ENCODE assay signal across 10 cellular contexts in genomic region chr11:111303476-111303875, GRCh38. TPM values are rescaled to one million over a fixed set of nuclear protein-coding genes. Genes with fewer than 3 reads are reported as not detected.
A peak's percentile ranks its signal among the peaks of the same experiment; 100 is the strongest.
DNase-seq lines count a peak whose midpoint lies in the region; ATAC-seq, FAIRE-seq and TF ChIP-seq lines count a peak whose summit lies in the region.
"Had no signal": no experiment of that assay in that cellular context is flagged by ENCODE, and none has a peak within 500 bp of the region (broad histone marks: within the 10 kb centered on the region; RNA-seq: fewer than 3 reads in every experiment).

No MANE protein-coding gene starts in this region.

- no peak for FAIRE-seq in A549 (lab: Jason Lieb, UNC)
- FAIRE-seq: GM19239 had no signal

- no peak for TF ChIP-seq CTCF in A549 (IDR thresholded peaks at IDR 0.05)
- TF ChIP-seq CTCF in OCI-LY3 (IDR thresholded peaks at IDR 0.05; ENCODE audit: low read depth, low read length): no peak
- no peak for TF ChIP-seq CTCF in psoas muscle (IDR thresholded peaks at IDR 0.05)
- no peak for TF ChIP-seq CTCF in GM10248 (IDR thresholded peaks at IDR 0.05; ENCODE audit: control extremely low read depth, extremely low read depth, low read depth, missing control alignments)

- no peak for TF ChIP-seq POLR2A in A549 (IDR thresholded peaks at IDR 0.05; ENCODE audit: low read length)

- no peaks in the 10 kb centered on the region for H3K36me3 ChIP-seq in OCI-LY3 (replicated peaks; ENCODE audit: low read depth, low read length)
- H3K36me3 ChIP-seq in SJCRH30: no peaks in the 10 kb centered on the region
- H3K36me3 ChIP-seq in psoas muscle (ENCODE audit: insufficient read depth in 1 of 2, low read depth in 1 of 2): no peaks in the 10 kb centered on the region

- no peak for TF ChIP-seq EP300 in A549 (IDR thresholded peaks at IDR 0.05)

- DNase-seq in A549 (ENCODE audit: low read depth in 1 of 2, low spot score in 1 of 2): peak; percentile 11 to 62
- peak; percentile 51 for DNase-seq in NCI-H1105 (lab: John Stamatoyannopoulos, UW)
- DNase-seq in left lobe of liver (ENCODE audit: low spot score): peak; percentile 58
- no peak for DNase-seq in iPS-NIHi11 (ENCODE audit: low spot score)
- DNase-seq in SJCRH30: no peak
- no peak for DNase-seq in psoas muscle
- no peak for DNase-seq in GM10248 (ENCODE audit: extremely low spot score)

- no peaks in the 10 kb centered on the region for H3K79me2 ChIP-seq in OCI-LY3 (ENCODE audit: low read length)

- H3K9ac ChIP-seq in OCI-LY3 (ENCODE audit: low read length): 0 out of 2 replicates have a peak overlapping the region, but pooled peaks have one; percentile 9

- no peak for TF ChIP-seq RAD21 in A549 (conservative IDR thresholded peaks at IDR 0.05 in 1 of 2, IDR thresholded peaks at IDR 0.05 in 1 of 2)

- H3K27ac ChIP-seq in A549 (peak overlapping the region; percentile 30 to 47; a peak in 4 of 6 replicates), OCI-LY3 (ENCODE audit: low read length) (no peak overlapping the region), SJCRH30 (no peak overlapping the region), psoas muscle (no peak overlapping the region)

- 0 out of 2 replicates have a peak overlapping the region, but pooled peaks have one; percentile 47 for H2AFZ ChIP-seq in OCI-LY3 (ENCODE audit: low read depth, low read length)

- H3K9me3 ChIP-seq in A549 (no peaks in the 10 kb centered on the region), OCI-LY3 (ENCODE audit: insufficient read depth, low read length) (no peaks in the 10 kb centered on the region), SJCRH30 (replicated peaks) (no peaks in the 10 kb centered on the region), psoas muscle (no peaks in the 10 kb centered on the region)

- H3K4me1 ChIP-seq in A549 (peaks cover 30% of the 10 kb centered on the region), OCI-LY3 (ENCODE audit: low read length) (peaks cover 37% of the 10 kb centered on the region), SJCRH30 (0 out of 2 replicates have a peak, but pooled peaks cover 3% of the 10 kb centered on the region), psoas muscle (peaks cover 1% of the 10 kb centered on the region)

- H3K4me3 ChIP-seq in A549 (no peak overlapping the region), OCI-LY3 (ENCODE audit: low read length) (0 out of 2 replicates have a peak overlapping the region, but pooled peaks have one; percentile 18), SJCRH30 (no peak overlapping the region), psoas muscle (no peak overlapping the region)

- intact Hi-C loops in psoas muscle (cut with DNase I): no loop called here

- POLR2A ChIA-PET in A549 (lab: Yijun Ruan, JAX): no interaction called here
- POLR2A ChIA-PET in GM10248 (lab: Yijun Ruan, JAX): no interaction called here

- ATAC-seq in A549 (peak in 1 of 2 experiments; percentile 39; a peak in 3 of 6 replicates), left lobe of liver (peak; percentile 46), psoas muscle (no peak)

- H3K4me2 ChIP-seq in A549 (peak overlapping the region; percentile 57), OCI-LY3 (ENCODE audit: low read length) (peak overlapping the region; percentile 42)

- WGBS in A549 (ENCODE audit: missing lambda C conversion rate): 3% methylated on average over 4 of the region's 4 CpGs
- 34 to 44% (median 43%) methylated on average over 4 of the region's 4 CpGs for WGBS in psoas muscle, 3 donors

- CTCF ChIA-PET in A549 (lab: Yijun Ruan, JAX) (interaction anchor here (1.3 kb wide), 1 partner anchor 120 kb away, joined by 3 read pairs; no protein-coding TSS in a partner anchor), GM10248 (lab: Yijun Ruan, JAX) (interaction anchor here (1.2 to 3.1 kb wide), 3 partner anchors 120 to 143 kb away, joined by 5 to 12 read pairs (median 6); no protein-coding TSS in a partner anchor)

- 0 out of 2 replicates have a peak, but pooled peaks cover 5% of the 10 kb centered on the region for H3K27me3 ChIP-seq in OCI-LY3 (ENCODE audit: low read depth, low read length)
- H3K27me3 ChIP-seq in SJCRH30: no peaks in the 10 kb centered on the region
- H3K27me3 ChIP-seq in psoas muscle (ENCODE audit: insufficient read depth in 3 of 3, low read length in 2 of 3): no peaks in the 10 kb centered on the region

- H4K20me1 ChIP-seq in OCI-LY3 (ENCODE audit: insufficient read depth, low read length): no peaks in the 10 kb centered on the region

TF ChIP-seq in A549, 52 proteins besides CTCF, POLR2A, EP300 and RAD21:
- TF ChIP-seq TFCP2L1 (CRISPR knock-in tag; IDR thresholded peaks at IDR 0.05) (no peak), ZFP36 (IDR thresholded peaks at IDR 0.05; ENCODE audit: borderline replicate concordance, partially characterized antibody) (no peak), RCOR1 (IDR thresholded peaks at IDR 0.05; ENCODE audit: low read depth, low read length) (no peak), MAFK (IDR thresholded peaks at IDR 0.05; ENCODE audit: partially characterized antibody) (no peak), EHMT2 (IDR thresholded peaks at IDR 0.05; ENCODE audit: low read depth) (no peak), ESRRA (IDR thresholded peaks at IDR 0.05; ENCODE audit: borderline replicate concordance, low read length) (no peak), FOXS1 (CRISPR knock-in tag; IDR thresholded peaks at IDR 0.05) (no peak), HOXB5 (CRISPR knock-in tag; IDR thresholded peaks at IDR 0.05) (no peak), FOSB (CRISPR knock-in tag; IDR thresholded peaks at IDR 0.05) (no peak)
- TF ChIP-seq, protein P1, sequence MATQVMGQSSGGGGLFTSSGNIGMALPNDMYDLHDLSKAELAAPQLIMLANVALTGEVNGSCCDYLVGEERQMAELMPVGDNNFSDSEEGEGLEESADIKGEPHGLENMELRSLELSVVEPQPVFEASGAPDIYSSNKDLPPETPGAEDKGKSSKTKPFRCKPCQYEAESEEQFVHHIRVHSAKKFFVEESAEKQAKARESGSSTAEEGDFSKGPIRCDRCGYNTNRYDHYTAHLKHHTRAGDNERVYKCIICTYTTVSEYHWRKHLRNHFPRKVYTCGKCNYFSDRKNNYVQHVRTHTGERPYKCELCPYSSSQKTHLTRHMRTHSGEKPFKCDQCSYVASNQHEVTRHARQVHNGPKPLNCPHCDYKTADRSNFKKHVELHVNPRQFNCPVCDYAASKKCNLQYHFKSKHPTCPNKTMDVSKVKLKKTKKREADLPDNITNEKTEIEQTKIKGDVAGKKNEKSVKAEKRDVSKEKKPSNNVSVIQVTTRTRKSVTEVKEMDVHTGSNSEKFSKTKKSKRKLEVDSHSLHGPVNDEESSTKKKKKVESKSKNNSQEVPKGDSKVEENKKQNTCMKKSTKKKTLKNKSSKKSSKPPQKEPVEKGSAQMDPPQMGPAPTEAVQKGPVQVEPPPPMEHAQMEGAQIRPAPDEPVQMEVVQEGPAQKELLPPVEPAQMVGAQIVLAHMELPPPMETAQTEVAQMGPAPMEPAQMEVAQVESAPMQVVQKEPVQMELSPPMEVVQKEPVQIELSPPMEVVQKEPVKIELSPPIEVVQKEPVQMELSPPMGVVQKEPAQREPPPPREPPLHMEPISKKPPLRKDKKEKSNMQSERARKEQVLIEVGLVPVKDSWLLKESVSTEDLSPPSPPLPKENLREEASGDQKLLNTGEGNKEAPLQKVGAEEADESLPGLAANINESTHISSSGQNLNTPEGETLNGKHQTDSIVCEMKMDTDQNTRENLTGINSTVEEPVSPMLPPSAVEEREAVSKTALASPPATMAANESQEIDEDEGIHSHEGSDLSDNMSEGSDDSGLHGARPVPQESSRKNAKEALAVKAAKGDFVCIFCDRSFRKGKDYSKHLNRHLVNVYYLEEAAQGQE (IDR thresholded peaks at IDR 0.05): no peak

RNA-seq across cellular contexts. Expression of gene POU2AF3, which starts 5.1 kb away (rescaled TPM):
- 2.9 and 4.2 TPM in 2 replicates for polyA plus RNA-seq in A549 (2011; rRNA removed)
- polyA plus RNA-seq in A549 (2012; cell fraction: cytosol; rRNA removed): 0.77 and 1.0 TPM in 2 replicates
- 3.4 and 3.5 TPM in 2 replicates for polyA plus RNA-seq in A549 (2012; cell fraction: nucleus; rRNA removed)
- polyA plus RNA-seq in A549 (2017; fragmentation: RNase III; extraction: RNeasy Plus Mini Kit Qiagen cat#74134 plus additional on column Dnase treatment): 0.63 to 0.87 TPM (median 0.63 TPM) in 3 replicates
- polyA minus RNA-seq in A549 (2011; rRNA and poly(A)+ RNA removed): 1.1 and 1.4 TPM in 2 replicates
- 0.58 TPM for total RNA-seq in left lobe of liver
- not detected in 2 replicates for total RNA-seq in SJCRH30 (2014; rRNA removed; shearing (Covaris generic))
- total RNA-seq in psoas muscle: under 1 TPM in 3 of 4 donors, not detected in 1; 0.22 to 0.69 (median 0.63) TPM
- polyA plus RNA-seq in psoas muscle: under 1 TPM; 0.21 to 0.65 (median 0.37) TPM

RNA-seq across cellular contexts. Expression of gene POU2AF2, which starts 58.0 kb away (rescaled TPM):
- not detected in 2 replicates for polyA plus RNA-seq in A549 (2011; rRNA removed)
- polyA plus RNA-seq in A549 (2012; cell fraction: cytosol; rRNA removed): not detected in 2 replicates
- not detected in 2 replicates for polyA plus RNA-seq in A549 (2012; cell fraction: nucleus; rRNA removed)
- polyA plus RNA-seq in A549 (2017; fragmentation: RNase III; extraction: RNeasy Plus Mini Kit Qiagen cat#74134 plus additional on column Dnase treatment): not detected in 3 replicates
- polyA minus RNA-seq in A549 (2011; rRNA and poly(A)+ RNA removed): not detected in 2 replicates
- total RNA-seq in left lobe of liver: not detected
- not detected in 2 replicates for total RNA-seq in SJCRH30 (2014; rRNA removed; shearing (Covaris generic))
- total RNA-seq in psoas muscle: 1 to 10 TPM in 1 of 4 donors, under 1 TPM in 3; 0.30 to 2.1 (median 0.71) TPM
- polyA plus RNA-seq in psoas muscle: 1 to 10 TPM in 2 of 3 donors, under 1 TPM in 1; 0.53 to 3.0 (median 1.5) TPM
- total RNA-seq: urinary bladder had no signal

Comparison
In these comparisons a context has a peak if more than half of its experiments do, and no peak if none do; other contexts are left out.
1. DNase-seq: peak in A549 (2 of 2), NCI-H1105 (single experiment) and left lobe of liver (single experiment); none in iPS-NIHi11 (single experiment), SJCRH30 (0 of 2), psoas muscle (0 of 2) and GM10248 (single experiment).
2. H3K27ac ChIP-seq: peak in A549 (2 of 2); none in OCI-LY3 (single experiment), SJCRH30 (single experiment) and psoas muscle (single experiment).